In genomic region chr5:125717209-125717608, GRCh38 we compare ENCODE assay signal across 15 cellular contexts.
DNase-seq lines count a peak whose midpoint lies in the region; ATAC-seq and TF ChIP-seq lines count a peak whose summit lies in the region.
"Had no signal": no experiment of that assay in that cellular context is flagged by ENCODE, and none has a peak within 500 bp of the region (broad histone marks: within the 10 kb centered on the region; RNA-seq: fewer than 3 reads in every experiment).

No MANE protein-coding gene starts in this region.

- H3K18ac ChIP-seq in neuronal stem cell (ENCODE audit: low read length): no peak overlapping the region

- no peak for TF ChIP-seq CTCF in Panc1 (IDR thresholded peaks at IDR 0.05)

- H3K9ac ChIP-seq in neuronal stem cell (ENCODE audit: low read depth, low read length, poor library complexity): no peak overlapping the region

- H3K27ac ChIP-seq in Panc1 (ENCODE audit: low read length): peak overlapping the region; percentile 12; the same call in 1 of the 2 replicates
- H3K27ac ChIP-seq in neuronal stem cell (replicated peaks; ENCODE audit: low read length): peak overlapping the region; percentile 35
- H3K27ac ChIP-seq: SJCRH30 had no signal

- H3K4me2 ChIP-seq in neuronal stem cell (ENCODE audit: insufficient read depth, low read length, poor library complexity, severe bottlenecking): no peak overlapping the region

- BruUV-seq in Panc1 (replicated peaks; lab: Mats Ljungman, UMichigan): no TSS peak

- no peaks in the 10 kb centered on the region for H3K36me3 ChIP-seq in Panc1 (ENCODE audit: control insufficient read depth, insufficient read depth, low read length)
- no peaks in the 10 kb centered on the region for H3K36me3 ChIP-seq in neuronal stem cell (replicated peaks in 1 of 2; ENCODE audit: control insufficient read depth in 2 of 2, insufficient read depth in 2 of 2, low read length in 2 of 2)
- H3K36me3 ChIP-seq: SJCRH30 had no signal

- no peak overlapping the region for H2BK12ac ChIP-seq in neuronal stem cell (ENCODE audit: low read length)

- ATAC-seq in Panc1: peak; percentile 70
- ATAC-seq: effector memory CD8-positive, alpha-beta T cell had no signal

- H3K4ac ChIP-seq in neuronal stem cell (ENCODE audit: low read length): no peak overlapping the region

- H4K8ac ChIP-seq in neuronal stem cell (ENCODE audit: low read depth, low read length): no peak overlapping the region

- no peak overlapping the region for H3K23ac ChIP-seq in neuronal stem cell (ENCODE audit: low read depth, low read length, poor library complexity)

- DNase-seq in DMS114 treated with DMSO at 0.1 percent for 48 hours (lab: John Stamatoyannopoulos, UW; ENCODE audit: unreplicated experiment): peak; percentile 74
- no peak for DNase-seq in Panc1 (ENCODE audit: low read depth, low spot score)
- peak; percentile 92 for DNase-seq in fibroblast of peridontal ligament (ENCODE audit: extremely low read depth)
- DNase-seq in neuronal stem cell (ENCODE audit: low spot score): peak; percentile 18
- no peak for DNase-seq in T-helper 2 cell
- DNase-seq in OCI-M1 (lab: John Stamatoyannopoulos, UW): no peak
- no peak for DNase-seq in NCI-H1436 treated with DMSO at 0.1 percent for 48 hours (lab: John Stamatoyannopoulos, UW)
- DNase-seq in NCI-H2227 (lab: John Stamatoyannopoulos, UW; ENCODE audit: unreplicated experiment): no peak
- DNase-seq: activated T-cell treated with anti-CD3 and anti-CD28 coated beads for 4 hours; CD4-positive, alpha-beta memory T cell; effector memory CD8-positive, alpha-beta T cell; NCI-H1417; NCI-H82; retina; SJCRH30 had no signal

- CTCF ChIA-PET in Panc1 (lab: Charles Lee): interaction anchor here (0.6 kb wide), 1 partner anchor 90 kb away, joined by 3 read pairs; no protein-coding TSS in a partner anchor

- intact Hi-C loops in Panc1 (cut with micrococcal nuclease; ENCODE audit: unreplicated experiment): no loop called here

- H2BK15ac ChIP-seq in neuronal stem cell (ENCODE audit: low read length): no peak overlapping the region

- H3K9me3 ChIP-seq in Panc1 (ENCODE audit: control insufficient read depth, insufficient read depth, low read depth, low read length): 0 out of 2 replicates have a peak, but pooled peaks cover 5% of the 10 kb centered on the region
- H3K9me3 ChIP-seq in neuronal stem cell (replicated peaks in 1 of 2; ENCODE audit: control insufficient read depth in 2 of 2, insufficient read depth in 1 of 2, low read depth in 1 of 2, low read length in 2 of 2): peaks cover 0 to 2% of the 10 kb centered on the region in 2 donors
- H3K9me3 ChIP-seq: SJCRH30 had no signal

- H3K4me1 ChIP-seq in Panc1 (ENCODE audit: control insufficient read depth, insufficient read depth, low read length) (peaks cover 5% of the 10 kb centered on the region; the same call in 1 of the 2 replicates), neuronal stem cell (ENCODE audit: control insufficient read depth in 2 of 2, insufficient read depth in 1 of 2, low read depth in 1 of 2, low read length in 2 of 2) (peaks cover 15 to 49% of the 10 kb centered on the region in 2 donors)

- H3K4me3 ChIP-seq in Panc1 (ENCODE audit: low read depth in 2 of 2, low read length in 2 of 2): no peak overlapping the region
- H3K4me3 ChIP-seq in neuronal stem cell (ENCODE audit: low read length in 2 of 2): no peak overlapping the region
- H3K4me3 ChIP-seq: SJCRH30 had no signal

- POLR2A ChIA-PET in Panc1 (lab: Charles Lee): no interaction called here

- no peak overlapping the region for H3K14ac ChIP-seq in neuronal stem cell (ENCODE audit: low read length)

- no peak overlapping the region for H2AK5ac ChIP-seq in neuronal stem cell (ENCODE audit: low read depth, low read length)

- no peak overlapping the region for H2BK120ac ChIP-seq in neuronal stem cell (ENCODE audit: low read depth, low read length)

- no peaks in the 10 kb centered on the region for H3K79me1 ChIP-seq in neuronal stem cell (ENCODE audit: low read depth, low read length)

- H2AFZ ChIP-seq in neuronal stem cell (ENCODE audit: low read length): peak overlapping the region; percentile 45

- H3K27me3 ChIP-seq in Panc1 (ENCODE audit: control insufficient read depth, insufficient read depth, low read length): no peaks in the 10 kb centered on the region
- H3K27me3 ChIP-seq in neuronal stem cell (ENCODE audit: control insufficient read depth in 3 of 3, insufficient read depth in 3 of 3, low read depth in 1 of 3, low read length in 3 of 3): no peaks in the 10 kb centered on the region
- H3K27me3 ChIP-seq: SJCRH30 had no signal

- H2BK5ac ChIP-seq in neuronal stem cell (ENCODE audit: low read length): no peak overlapping the region

- in situ Hi-C loops in Panc1 (cut with HindIII; ENCODE audit: low pct_unique_long_range_greater_than_20kb, low sequenced_read_pairs): no loop called here

- H4K91ac ChIP-seq in neuronal stem cell (ENCODE audit: low read depth, low read length, poor library complexity): no peak overlapping the region

Comparison
In these comparisons a context has a peak if more than half of its experiments do, and no peak if none do; other contexts are left out.
1. DNase-seq: peak in DMS114 treated with DMSO at 0.1 percent for 48 hours (single experiment), fibroblast of peridontal ligament (single experiment) and neuronal stem cell (single experiment); none in Panc1 (single experiment), T-helper 2 cell (0 of 5), OCI-M1 (single experiment), NCI-H1436 treated with DMSO at 0.1 percent for 48 hours (single experiment) and NCI-H2227 (single experiment).